In the genomic region with DNA sequence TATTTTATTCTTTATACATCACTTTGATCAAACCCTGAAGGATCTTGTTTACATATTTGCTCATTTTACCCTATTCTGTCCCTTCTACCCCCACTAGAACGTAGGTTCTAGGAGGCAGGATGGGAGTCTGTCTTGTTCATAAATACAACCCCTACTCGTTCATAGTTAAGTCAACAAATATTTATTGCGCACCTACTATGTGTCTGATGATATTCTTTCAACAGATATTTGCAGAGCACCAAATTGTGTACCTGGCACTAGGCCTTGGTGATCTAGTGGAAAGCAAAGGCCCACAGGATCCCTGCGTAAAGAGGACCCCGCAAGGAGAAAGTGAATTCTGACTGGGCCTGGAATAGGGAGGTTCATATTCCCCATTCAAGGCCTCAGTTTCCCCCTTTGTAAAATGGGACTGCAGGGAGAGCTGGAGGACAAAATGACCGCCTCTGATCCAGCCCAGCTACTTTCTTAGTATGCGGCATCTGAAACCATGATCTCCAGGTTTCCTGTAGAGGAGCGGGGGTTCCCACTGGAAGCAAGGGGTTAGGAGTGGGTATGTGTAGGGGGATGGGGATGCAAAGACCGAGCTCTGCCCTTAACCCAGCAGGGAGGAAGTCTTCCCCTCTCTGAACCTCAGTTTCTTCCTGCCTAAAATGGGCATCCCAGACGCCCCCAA, we compare ENCODE assay signal across 9 cellular contexts. TPM values are rescaled to one million over a fixed set of nuclear protein-coding genes. Genes with fewer than 3 reads are reported as not detected.
DNase-seq lines count a peak whose midpoint lies in the region; FAIRE-seq and TF ChIP-seq lines count a peak whose summit lies in the region.
"Had no signal": no experiment of that assay in that cellular context is flagged by ENCODE, and none has a peak within 500 bp of the region (broad histone marks: within the 10 kb centered on the region; RNA-seq: fewer than 3 reads in every experiment).

No MANE protein-coding gene starts in this region.

- no peaks in the 10 kb centered on the region for H3K9me3 Mint-ChIP-seq in activated naive CD8-positive, alpha-beta T cell (ENCODE audit: low read depth)

- 50 to 54% methylated on average over 8 to 10 of the region's 10 CpGs for WGBS in testis, 2 donors

- peak overlapping the region; percentile 98 for H3K9ac ChIP-seq in keratinocyte (ENCODE audit: control insufficient read depth, extremely low read depth, insufficient read depth, low read length)

- H2AFZ ChIP-seq in keratinocyte (ENCODE audit: control insufficient read depth, low read length): peak overlapping the region; percentile 93

- DNase-seq in DMS53 (lab: John Stamatoyannopoulos, UW): peak; percentile 50
- no peak for DNase-seq in DMS53 treated with DMSO at 0.1 percent for 48 hours (lab: John Stamatoyannopoulos, UW; ENCODE audit: unreplicated experiment)
- DNase-seq in keratinocyte (ENCODE audit: low read depth, low spot score): no peak
- DNase-seq in testis: no peak
- no peak for DNase-seq in NCI-H187 (lab: John Stamatoyannopoulos, UW)
- DNase-seq in NCI-H1105 (lab: John Stamatoyannopoulos, UW): no peak
- DNase-seq in amniotic stem cell (lab: John Stamatoyannopoulos, UW): no peak

- peaks cover 22% of the 10 kb centered on the region for H3K4me1 ChIP-seq in keratinocyte (ENCODE audit: control insufficient read depth, extremely low read depth, insufficient read depth, low read length)
- peaks cover 23% of the 10 kb centered on the region for H3K4me1 ChIP-seq in testis

- dilution Hi-C loops in keratinocyte (cut with MboI; ENCODE audit: extremely low pct_ligation_motif_present, low sequenced_read_pairs): no loop called here

- peaks cover 3 to 7% of the 10 kb centered on the region in 2 experiments for H3K36me3 ChIP-seq in keratinocyte (ENCODE audit: control insufficient read depth in 2 of 2, extremely low read depth in 1 of 2, insufficient read depth in 2 of 2, low read length in 2 of 2)
- no peaks in the 10 kb centered on the region for H3K36me3 ChIP-seq in testis (ENCODE audit: low read depth, missing control alignments)

- no peak for TF ChIP-seq POLR2A in testis (IDR thresholded peaks at IDR 0.05)

- peak overlapping the region; percentile 54 for H3K27ac Mint-ChIP-seq in activated naive CD8-positive, alpha-beta T cell

- H3K9me3 ChIP-seq in keratinocyte (ENCODE audit: control insufficient read depth, low read depth, low read length): no peaks in the 10 kb centered on the region
- H3K9me3 ChIP-seq in testis: no peaks in the 10 kb centered on the region

- H3K27me3 ChIP-seq in keratinocyte (ENCODE audit: control insufficient read depth, extremely low read depth, insufficient read depth, low read length) (no peaks in the 10 kb centered on the region), testis (no peaks in the 10 kb centered on the region)

- H3K4me2 ChIP-seq in keratinocyte (ENCODE audit: control insufficient read depth, extremely low read depth, insufficient read depth, low read depth, low read length): peak overlapping the region; percentile 69

- H3K27ac ChIP-seq in keratinocyte (ENCODE audit: control insufficient read depth, insufficient read depth, low read length) (peak overlapping the region; percentile 93), testis (no peak overlapping the region)

- no peak for TF ChIP-seq CTCF in keratinocyte (optimal IDR thresholded peaks at IDR 0.05 in 1 of 3, IDR thresholded peaks at IDR 0.05 in 1 of 3, conservative IDR thresholded peaks at IDR 0.05 in 1 of 3; ENCODE audit: extremely low read depth in 1 of 3, insufficient read depth in 2 of 3, low read length in 3 of 3)
- TF ChIP-seq CTCF in testis (IDR thresholded peaks at IDR 0.05): no peak

- FAIRE-seq in keratinocyte (lab: Jason Lieb, UNC): no peak
- FAIRE-seq: A204.1 had no signal

- H3K4me1 Mint-ChIP-seq in activated naive CD8-positive, alpha-beta T cell (ENCODE audit: low read depth): peaks cover 40% of the 10 kb centered on the region

- peaks cover 42% of the 10 kb centered on the region for H3K79me2 ChIP-seq in keratinocyte (ENCODE audit: control insufficient read depth, insufficient read depth, low read length)

- peaks cover 6% of the 10 kb centered on the region for H3K36me3 Mint-ChIP-seq in activated naive CD8-positive, alpha-beta T cell

- intact Hi-C loops in testis (cut with DNase I; ENCODE audit: low total_unique reads): no loop called here

- peak overlapping the region; percentile 97 for H3K4me3 Mint-ChIP-seq in activated naive CD8-positive, alpha-beta T cell

- peak overlapping the region; percentile 84 to 98 (median 98) for H3K4me3 ChIP-seq in keratinocyte (ENCODE audit: control insufficient read depth in 2 of 3, extremely low read depth in 1 of 3, insufficient read depth in 2 of 3, low read depth in 1 of 3, low read length in 3 of 3)
- H3K4me3 ChIP-seq in testis: peak overlapping the region; percentile 88 to 95

- no peaks in the 10 kb centered on the region for H4K20me1 ChIP-seq in keratinocyte (ENCODE audit: control insufficient read depth, extremely low read depth, insufficient read depth, low read length)

- H3K27me3 Mint-ChIP-seq in activated naive CD8-positive, alpha-beta T cell: no peaks in the 10 kb centered on the region

- H3K9me1 ChIP-seq in keratinocyte (ENCODE audit: control insufficient read depth, extremely low read depth, insufficient read depth, low read length): peaks cover 2% of the 10 kb centered on the region

RNA-seq across cellular contexts. Expression of a gene that starts 0.5 kb away (rescaled TPM):
- polyA plus RNA-seq in keratinocyte (23.1 to 30.1 TPM (median 23.7 TPM) in 3 replicates), testis (ENCODE audit: insufficient read depth, low read depth, low replicate concordance) (9.7 TPM)
- 11.2 TPM for polyA plus RNA-seq in keratinocyte (2011; ENCODE audit: low read depth)
- polyA plus RNA-seq in keratinocyte (2011; cell fraction: cytosol; rRNA removed): 23.8 and 38.6 TPM in 2 replicates
- 29.1 and 34.3 TPM in 2 replicates for polyA plus RNA-seq in keratinocyte (2011; cell fraction: nucleus; rRNA removed)
- polyA plus RNA-seq in keratinocyte (2012; ENCODE audit: low replicate concordance): 22.1 and 31.8 TPM in 2 replicates
- polyA minus RNA-seq in keratinocyte: 8.8 to 9.3 TPM (median 9.3 TPM) in 3 replicates
- polyA minus RNA-seq in keratinocyte (2011; cell fraction: cytosol; rRNA and poly(A)+ RNA removed): 33.4 TPM
- 7.9 and 8.5 TPM in 2 replicates for polyA minus RNA-seq in keratinocyte (2011; cell fraction: nucleus; rRNA and poly(A)+ RNA removed)
- total RNA-seq in testis: 10 to 100 TPM in 1 of 2 donors, 1 to 10 TPM in 1; 7.6 to 13.5 TPM

RNA-seq across cellular contexts. Expression of a gene that starts 2.2 kb away (rescaled TPM):
- polyA plus RNA-seq in keratinocyte: 0.13 to 1.6 TPM (median 0.25 TPM) in 3 replicates
- polyA plus RNA-seq in keratinocyte (2011; ENCODE audit: low read depth): 0.92 TPM
- polyA plus RNA-seq in keratinocyte (2011; cell fraction: cytosol; rRNA removed): 0.33 and 0.70 TPM in 2 replicates
- polyA plus RNA-seq in keratinocyte (2011; cell fraction: nucleus; rRNA removed): 0.76 and 1.2 TPM in 2 replicates
- polyA plus RNA-seq in keratinocyte (2012; ENCODE audit: low replicate concordance): 1.5 and 4.8 TPM in 2 replicates
- 0.22 to 1.9 TPM (median 0.63 TPM) in 3 replicates for polyA minus RNA-seq in keratinocyte
- 3.5 TPM for polyA minus RNA-seq in keratinocyte (2011; cell fraction: cytosol; rRNA and poly(A)+ RNA removed)
- polyA minus RNA-seq in keratinocyte (2011; cell fraction: nucleus; rRNA and poly(A)+ RNA removed): 0.93 and 1.3 TPM in 2 replicates
- total RNA-seq in testis: 1 to 10 TPM; 5.8 to 6.7 TPM
- 3.0 TPM for polyA plus RNA-seq in testis (ENCODE audit: insufficient read depth, low read depth, low replicate concordance)

RNA-seq across cellular contexts. Expression of a gene that starts 14.5 kb away (rescaled TPM):
- polyA plus RNA-seq in keratinocyte: 8.6 to 15.2 TPM (median 10.2 TPM) in 3 replicates
- 24.7 TPM for polyA plus RNA-seq in keratinocyte (2011; ENCODE audit: low read depth)
- 5.7 and 15.6 TPM in 2 replicates for polyA plus RNA-seq in keratinocyte (2011; cell fraction: cytosol; rRNA removed)
- polyA plus RNA-seq in keratinocyte (2011; cell fraction: nucleus; rRNA removed): 13.8 and 16.9 TPM in 2 replicates
- polyA plus RNA-seq in keratinocyte (2012; ENCODE audit: low replicate concordance): 12.6 and 19.5 TPM in 2 replicates
- polyA minus RNA-seq in keratinocyte: 8.6 to 15.6 TPM (median 11.1 TPM) in 3 replicates
- 22.6 TPM for polyA minus RNA-seq in keratinocyte (2011; cell fraction: cytosol; rRNA and poly(A)+ RNA removed)
- 8.8 and 8.9 TPM in 2 replicates for polyA minus RNA-seq in keratinocyte (2011; cell fraction: nucleus; rRNA and poly(A)+ RNA removed)
- total RNA-seq in testis: 10 to 100 TPM; 82.5 to 83.0 TPM
- 28.5 TPM for polyA plus RNA-seq in testis (ENCODE audit: insufficient read depth, low read depth, low replicate concordance)

RNA-seq across cellular contexts. Expression of a gene that starts 39.7 kb away (rescaled TPM):
- polyA plus RNA-seq in keratinocyte (15.7 to 21.4 TPM (median 19.7 TPM) in 3 replicates), testis (ENCODE audit: insufficient read depth, low read depth, low replicate concordance) (76.1 TPM)
- polyA plus RNA-seq in keratinocyte (2011; ENCODE audit: low read depth): 47.9 TPM
- 4.4 and 7.1 TPM in 2 replicates for polyA plus RNA-seq in keratinocyte (2011; cell fraction: cytosol; rRNA removed)
- 61.4 and 64.9 TPM in 2 replicates for polyA plus RNA-seq in keratinocyte (2011; cell fraction: nucleus; rRNA removed)
- 32.0 and 49.1 TPM in 2 replicates for polyA plus RNA-seq in keratinocyte (2012; ENCODE audit: low replicate concordance)
- polyA minus RNA-seq in keratinocyte: 8.5 to 25.1 TPM (median 22.6 TPM) in 3 replicates
- polyA minus RNA-seq in keratinocyte (2011; cell fraction: cytosol; rRNA and poly(A)+ RNA removed): 5.4 TPM
- polyA minus RNA-seq in keratinocyte (2011; cell fraction: nucleus; rRNA and poly(A)+ RNA removed): 10.3 and 14.9 TPM in 2 replicates
- 100 to 1,000 TPM; 113 to 132 TPM for total RNA-seq in testis
